In the genomic region with DNA sequence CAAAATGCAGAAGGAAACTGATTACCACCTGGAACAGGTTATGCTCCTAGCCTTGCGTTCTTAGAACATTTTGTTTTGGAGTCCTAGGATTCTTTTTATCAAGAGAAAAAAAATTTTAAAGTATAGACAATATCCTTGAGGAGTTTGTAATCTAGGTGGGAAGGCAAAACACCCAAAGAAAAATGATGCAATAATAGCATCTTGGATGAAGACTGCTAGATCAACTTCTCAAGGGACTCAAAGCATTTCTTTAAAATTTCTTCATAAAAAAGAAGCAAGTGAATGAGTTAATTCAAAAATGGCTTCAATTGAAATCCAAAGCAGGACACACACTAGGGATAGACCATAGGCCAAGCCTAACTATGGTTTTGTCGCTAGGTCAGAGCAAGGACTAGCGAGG, we compare ENCODE assay signal across 3 cellular contexts.
TF ChIP-seq lines count a peak whose summit lies in the region.

No MANE protein-coding gene starts in this region.

TF ChIP-seq in HepG2, 621 proteins besides CTCF, POLR2A, EP300 and RAD21:
- TF ChIP-seq CEBPB (IDR thresholded peaks at IDR 0.05; ENCODE audit: borderline replicate concordance, low read depth, low read length) (peak; percentile 49; the same call in 1 of the 2 replicates), MIXL1 (CRISPR knock-in tag; IDR thresholded peaks at IDR 0.05) (no peak), ATF7 (IDR thresholded peaks at IDR 0.05) (peak; percentile 55), ATF7 (CRISPR knock-in tag; IDR thresholded peaks at IDR 0.05) (no peak)

TF ChIP-seq in IMR-90, 13 proteins besides CTCF, POLR2A, EP300 and RAD21:
- TF ChIP-seq RCOR1 (IDR thresholded peaks at IDR 0.05; ENCODE audit: insufficient replicate concordance, low read length) (no peak), CEBPB (IDR thresholded peaks at IDR 0.05; ENCODE audit: low read depth, low read length) (0 out of 2 replicates have a peak, but pooled peaks have one; percentile 1), NFE2L2 (IDR thresholded peaks at IDR 0.05; ENCODE audit: low read depth, low read length) (no peak), CHD1 (IDR thresholded peaks at IDR 0.05; ENCODE audit: low read depth, low read length) (no peak), MAZ (IDR thresholded peaks at IDR 0.05; ENCODE audit: borderline replicate concordance, low read depth, low read length) (no peak)
TF ChIP-seq in IMR-90: peak in this region for 1.

TF ChIP-seq in K562, 482 proteins besides CTCF, POLR2A, EP300 and RAD21:
- TF ChIP-seq ZSCAN32 (CRISPR knock-in tag; IDR thresholded peaks at IDR 0.05) (peak; percentile 64; the same call in 1 of the 2 replicates), CEBPG (CRISPR knock-in tag; IDR thresholded peaks at IDR 0.05) (no peak), CEBPG (tag; conservative IDR thresholded peaks at IDR 0.05 in 1 of 2, IDR thresholded peaks at IDR 0.05 in 1 of 2) (peak in 1 of 2 experiments; percentile 66; a peak in 1 of 4 replicates), NR2C1 (IDR thresholded peaks at IDR 0.05) (no peak), NR2C1 (tag; IDR thresholded peaks at IDR 0.05) (no peak)
TF ChIP-seq in K562: peak in this region for 2.
